18 cellular contexts compared by ENCODE assay signal in the genomic region with DNA sequence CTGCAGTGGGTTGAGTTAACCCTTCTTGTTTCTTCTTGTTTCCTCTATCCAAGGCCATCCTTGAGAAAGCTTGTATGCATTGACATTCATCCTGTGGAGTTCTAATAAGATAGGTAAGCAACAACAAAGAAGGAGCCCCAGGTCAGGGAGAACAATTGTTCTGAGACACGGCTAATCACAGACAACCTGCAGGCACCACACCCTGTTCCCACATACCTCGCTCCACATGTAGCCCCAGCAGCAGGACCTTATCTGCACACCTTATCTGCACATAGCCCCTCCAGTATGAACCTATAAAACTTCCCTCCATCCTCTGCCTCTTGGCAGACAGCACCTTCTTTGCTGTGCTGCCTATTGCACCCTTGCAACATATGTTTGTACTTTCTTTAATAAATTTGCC.
"Had no signal": no experiment of that assay in that cellular context is flagged by ENCODE, and none has a peak within 500 bp of the region (broad histone marks: within the 10 kb centered on the region; RNA-seq: fewer than 3 reads in every experiment).

No MANE protein-coding gene starts in this region.

- ATAC-seq: activated CD4-positive, CD25-positive, alpha-beta regulatory T cell treated with anti-CD3 and anti-CD28 coated beads, Interleukin-2, amount 50 U/mL, for 24 hours; left lung; natural killer cell treated with Interleukin-12 subunit alpha and Interleukin-12 subunit beta and Interleukin-15 and Interleukin-18, amount 100 ng/mL, for 72 hours; T-cell had no signal

- H3K27me3 ChIP-seq: left lung, right atrium auricular region, stomach had no signal

- DNase-seq: activated CD4-positive, alpha-beta T cell treated with anti-CD3 and anti-CD28 coated beads, Interleukin-2, amount 50 U/mL, for 1 hour; activated CD8-positive, alpha-beta memory T cell treated with anti-CD3 and anti-CD28 coated beads for 24 hours; activated naive CD4-positive, alpha-beta T cell; activated naive CD8-positive, alpha-beta T cell treated with anti-CD3 and anti-CD28 coated beads, Interleukin-2, amount 10 ng/mL, durations not matched to agents 7 days and 5 days; effector memory CD4-positive, alpha-beta T cell; erythroblast; islet precursor cell; left lung; nucleus accumbens; posterior cingulate gyrus; spleen; stomach; T-cell; T-helper 9 cell had no signal

- H3K36me3 ChIP-seq: left lung, right atrium auricular region, spleen, stomach, thoracic aorta had no signal

- H3K4me3 ChIP-seq: left lung, right atrium auricular region, spleen, stomach, thoracic aorta had no signal

- H3K27ac ChIP-seq: left lung, right atrium auricular region, spleen, stomach, thoracic aorta had no signal

- H3K4me1 ChIP-seq: left lung, right atrium auricular region, spleen, stomach had no signal

- H3K9me3 ChIP-seq: left lung, spleen, thoracic aorta had no signal
